Comparison of ENCODE assay signal across 31 cellular contexts in genomic region chr7:23336799-23337283, GRCh38.
"Had no signal": no experiment of that assay in that cellular context is flagged by ENCODE, and none has a peak within 500 bp of the region (broad histone marks: within the 10 kb centered on the region; RNA-seq: fewer than 3 reads in every experiment).

No MANE protein-coding gene starts in this region.

- H3K9me3 Mint-ChIP-seq: activated CD4-positive, alpha-beta T cell treated with anti-CD3 and anti-CD28 coated beads, Interleukin-2, amount 10 ng/mL, durations not matched to agents 7 days and 5 days; activated CD8-positive, alpha-beta T cell treated with anti-CD3 and anti-CD28 coated beads for 36 hours; activated T-cell treated with anti-CD3 and anti-CD28 coated beads, Interleukin-2, amount 50 U/mL, for 4 hours; activated T-helper 17 cell treated with anti-CD3 and anti-CD28 coated beads, Interleukin-2, amount 50 U/mL, for 72 hours; central memory CD8-positive, alpha-beta T cell; dendritic cell treated with granulocyte-macrophage colony-stimulating factor and Interleukin-4, amounts not matched to agents 40 ng/mL and 50 ng/mL, for 4 days; endodermal cell; T-helper 2 cell treated with Interferon-gamma antibody and Interleukin-4, amounts not matched to agents 5 μg/mL and 100 μg/mL, for 36 hours had no signal

- ATAC-seq: activated CD4-positive, alpha-beta T cell treated with anti-CD3 and anti-CD28 coated beads for 36 hours; activated CD8-positive, alpha-beta T cell treated with anti-CD3 and anti-CD28 coated beads for 36 hours; activated T-cell treated with anti-CD3 and anti-CD28 coated beads, Interleukin-2, amount 50 U/mL, for 4 hours; activated T-helper 17 cell treated with anti-CD3 and anti-CD28 coated beads, Interleukin-2, amount 50 U/mL, for 72 hours; esophagus mucosa; T-helper 17 cell had no signal

- H3K4me1 Mint-ChIP-seq: activated CD4-positive, alpha-beta T cell treated with anti-CD3 and anti-CD28 coated beads for 36 hours; activated CD4-positive, alpha-beta T cell treated with anti-CD3 and anti-CD28 coated beads, Interleukin-2, amount 10 ng/mL, durations not matched to agents 7 days and 5 days; activated T-helper 17 cell treated with anti-CD3 and anti-CD28 coated beads, Interleukin-2, amount 50 U/mL, for 72 hours; central memory CD8-positive, alpha-beta T cell had no signal

- H3K4me3 Mint-ChIP-seq: activated CD4-positive, alpha-beta T cell treated with anti-CD3 and anti-CD28 coated beads for 36 hours; activated CD4-positive, alpha-beta T cell treated with anti-CD3 and anti-CD28 coated beads, Interleukin-2, amount 10 ng/mL, durations not matched to agents 7 days and 5 days; activated CD8-positive, alpha-beta T cell treated with anti-CD3 and anti-CD28 coated beads for 36 hours; activated naive CD8-positive, alpha-beta T cell; activated T-cell treated with anti-CD3 and anti-CD28 coated beads, Interleukin-2, amount 50 U/mL, for 4 hours; activated T-helper 17 cell treated with anti-CD3 and anti-CD28 coated beads, Interleukin-2, amount 50 U/mL, for 72 hours; central memory CD8-positive, alpha-beta T cell; dendritic cell treated with granulocyte-macrophage colony-stimulating factor and Interleukin-4, amounts not matched to agents 40 ng/mL and 50 ng/mL, for 4 days; endodermal cell; T-helper 17 cell; T-helper 2 cell treated with Interferon-gamma antibody and Interleukin-4, amounts not matched to agents 5 μg/mL and 100 μg/mL, for 36 hours had no signal

- H3K36me3 Mint-ChIP-seq: activated naive CD8-positive, alpha-beta T cell had no signal

- FAIRE-seq: astrocyte, bronchial epithelial cell, frontal cortex had no signal

- H3K27ac ChIP-seq: brain microvascular endothelial cell, coronary artery, dorsolateral prefrontal cortex had no signal

- H3K27ac Mint-ChIP-seq: activated CD4-positive, alpha-beta T cell treated with anti-CD3 and anti-CD28 coated beads for 36 hours; activated CD4-positive, alpha-beta T cell treated with anti-CD3 and anti-CD28 coated beads, Interleukin-2, amount 10 ng/mL, durations not matched to agents 7 days and 5 days; activated CD8-positive, alpha-beta T cell treated with anti-CD3 and anti-CD28 coated beads for 36 hours; activated naive CD8-positive, alpha-beta T cell; activated T-helper 17 cell treated with anti-CD3 and anti-CD28 coated beads, Interleukin-2, amount 50 U/mL, for 72 hours; dendritic cell treated with granulocyte-macrophage colony-stimulating factor and Interleukin-4, amounts not matched to agents 40 ng/mL and 50 ng/mL, for 4 days; endodermal cell; T-helper 17 cell; T-helper 2 cell treated with Interferon-gamma antibody and Interleukin-4, amounts not matched to agents 5 μg/mL and 100 μg/mL, for 36 hours had no signal

- DNase-seq: activated CD4-positive, alpha-beta T cell treated with anti-CD3 and anti-CD28 coated beads for 36 hours; activated CD4-positive, alpha-beta T cell treated with anti-CD3 and anti-CD28 coated beads, Interleukin-2, amount 10 ng/mL, durations not matched to agents 7 days and 5 days; activated CD4-positive, alpha-beta T cell treated with anti-CD3 and anti-CD28 coated beads, Interleukin-2, amount 50 U/mL, for 4 hours; activated CD4-positive, CD25-positive, alpha-beta regulatory T cell; activated CD4-positive, CD25-positive, alpha-beta regulatory T cell treated with anti-CD3 and anti-CD28 coated beads, Interleukin-2, amount 50 U/mL, for 72 hours; activated CD8-positive, alpha-beta memory T cell treated with anti-CD3 and anti-CD28 coated beads for 24 hours; activated CD8-positive, alpha-beta T cell treated with anti-CD3 and anti-CD28 coated beads for 36 hours; activated effector memory CD4-positive, alpha-beta T cell treated with Interleukin-2 at 50 U/mL for 16 hours; activated gamma-delta T cell treated with Interleukin-2 at 50 U/mL for 16 hours; activated naive CD4-positive, alpha-beta T cell treated with anti-CD3 and anti-CD28 coated beads, Interleukin-2, amount 50 U/mL, for 16 hours; activated naive CD4-positive, alpha-beta T cell treated with Interleukin-2 at 50 U/mL for 16 hours; activated T-cell treated with anti-CD3 and anti-CD28 coated beads, Interleukin-2, amount 50 U/mL, for 4 hours; amniotic stem cell; anterior cingulate cortex; brain microvascular endothelial cell; dorsolateral prefrontal cortex; effector memory CD4-positive, alpha-beta T cell; endodermal cell; foreskin fibroblast; head of caudate nucleus; T-helper 17 cell had no signal

- H3K4me3 ChIP-seq: coronary artery, dorsolateral prefrontal cortex had no signal

- H3K27me3 Mint-ChIP-seq: dendritic cell treated with granulocyte-macrophage colony-stimulating factor and Interleukin-4, amounts not matched to agents 40 ng/mL and 50 ng/mL, for 4 days had no signal

- H3K27me3 ChIP-seq: brain microvascular endothelial cell had no signal
